Comparison of ENCODE assay signal across 12 cellular contexts in the genomic region with DNA sequence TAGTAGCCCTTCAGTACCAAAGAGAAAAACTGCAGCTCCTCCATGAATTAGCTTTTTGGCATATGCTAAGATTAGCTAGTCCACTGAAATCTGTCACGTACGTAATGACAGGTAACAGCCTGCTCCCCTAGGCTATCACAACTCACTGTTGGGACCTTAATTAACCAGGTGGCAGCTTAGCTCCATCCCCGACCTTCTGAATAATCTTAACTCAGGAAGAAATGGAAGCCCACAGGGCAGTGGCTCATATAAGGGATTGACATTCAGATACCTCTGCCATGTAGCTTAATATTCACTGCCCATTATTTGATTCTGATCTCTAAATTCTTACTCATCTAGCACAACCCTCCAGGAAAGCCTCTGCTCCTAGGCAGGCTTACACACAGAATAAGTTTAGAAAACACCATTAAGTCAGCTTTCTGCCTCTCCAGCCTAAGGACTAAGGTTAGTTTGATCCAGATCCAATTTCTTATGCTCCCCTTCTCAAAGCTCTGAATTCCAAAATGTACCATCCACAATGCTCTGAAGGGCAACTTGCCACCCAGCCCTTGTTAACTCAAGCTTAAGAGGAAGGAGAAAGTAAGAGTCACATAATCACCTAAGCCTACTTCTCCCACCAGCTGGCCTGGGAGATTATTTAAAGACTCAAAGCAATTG. TPM values are rescaled to one million over a fixed set of nuclear protein-coding genes. Genes with fewer than 3 reads are reported as not detected.
A peak's percentile ranks its signal among the peaks of the same experiment; 100 is the strongest.
DNase-seq lines count a peak whose midpoint lies in the region; ATAC-seq and TF ChIP-seq lines count a peak whose summit lies in the region.
"Had no signal": no experiment of that assay in that cellular context is flagged by ENCODE, and none has a peak within 500 bp of the region (broad histone marks: within the 10 kb centered on the region; RNA-seq: fewer than 3 reads in every experiment).

No MANE protein-coding gene starts in this region.

- H3K36me3 Mint-ChIP-seq in activated T-cell treated with anti-CD3 and anti-CD28 coated beads, Interleukin-2, amount 50 U/mL, for 4 hours (ENCODE audit: insufficient read depth): peaks cover 65% of the 10 kb centered on the region
- H3K36me3 Mint-ChIP-seq in effector memory CD8-positive, alpha-beta T cell (ENCODE audit: insufficient read depth): peaks cover 95% of the 10 kb centered on the region

- CTCF ChIA-PET in PC-3 (lab: Charles Lee): interaction anchor here (0.8 kb wide), 1 partner anchor 143 kb away, joined by 3 read pairs; no protein-coding TSS in a partner anchor

- H3K4me3 Mint-ChIP-seq in activated T-cell treated with anti-CD3 and anti-CD28 coated beads, Interleukin-2, amount 50 U/mL, for 4 hours: peak overlapping the region; percentile 99
- peak overlapping the region; percentile 99 to 100 for H3K4me3 Mint-ChIP-seq in effector memory CD8-positive, alpha-beta T cell

- no peaks in the 10 kb centered on the region for H3K27me3 ChIP-seq in PC-3 (ENCODE audit: low read length)

- POLR2A ChIA-PET in PC-3 (lab: Charles Lee; ENCODE audit: unreplicated experiment): no interaction called here

- H2AFZ ChIP-seq in PC-3 (ENCODE audit: low read length): no peak overlapping the region

- H3K4me2 ChIP-seq in PC-3 (ENCODE audit: low read length): peak overlapping the region; percentile 27

- peak overlapping the region; percentile 16; the same call in 1 of the 2 replicates for H3K4me3 ChIP-seq in PC-3 (ENCODE audit: low read length)

- no peaks in the 10 kb centered on the region for H3K27me3 Mint-ChIP-seq in activated T-cell treated with anti-CD3 and anti-CD28 coated beads, Interleukin-2, amount 50 U/mL, for 4 hours (ENCODE audit: low read depth)
- no peaks in the 10 kb centered on the region for H3K27me3 Mint-ChIP-seq in effector memory CD8-positive, alpha-beta T cell

- peaks cover 88% of the 10 kb centered on the region for H3F3A ChIP-seq in PC-3 (ENCODE audit: low read length, unreplicated experiment)

- no peaks in the 10 kb centered on the region for H3K9me3 Mint-ChIP-seq in activated T-cell treated with anti-CD3 and anti-CD28 coated beads, Interleukin-2, amount 50 U/mL, for 4 hours
- H3K9me3 Mint-ChIP-seq in effector memory CD8-positive, alpha-beta T cell: no peaks in the 10 kb centered on the region

- no peaks in the 10 kb centered on the region for H3K9me3 ChIP-seq in PC-3 (ENCODE audit: low read length)

- no peak overlapping the region for H3K9ac ChIP-seq in PC-3 (ENCODE audit: low read length)

- no peak for TF ChIP-seq CTCF in PC-3 (conservative IDR thresholded peaks at IDR 0.05; ENCODE audit: low read depth, low read length)

- intact Hi-C loops in PC-3 (cut with micrococcal nuclease): loop anchor here (10.0 kb wide), 1 partner anchor 192 kb away; no protein-coding TSS in a partner anchor
- intact Hi-C loops in left colon (cut with DNase I, micrococcal nuclease): no loop called here

- H3K9me2 ChIP-seq in PC-3 (replicated peaks; ENCODE audit: low read length): no peaks in the 10 kb centered on the region

- no peak for DNase-seq in activated T-cell treated with anti-CD3 and anti-CD28 coated beads, Interleukin-2, amount 50 U/mL, for 4 hours
- DNase-seq in activated T-cell treated with anti-CD3 and anti-CD28 coated beads, Interleukin-2, amount 50 U/mL, for 1 hour: no peak
- DNase-seq in PC-3: no peak
- no peak for DNase-seq in effector memory CD8-positive, alpha-beta T cell
- peak; percentile 22 for DNase-seq in stimulated activated naive CD8-positive, alpha-beta T cell treated with anti-CD3 and anti-CD28 coated beads, Interleukin-15, Interleukin-2, amounts not matched to agents 100 U/mL and 50 U/mL, for 24 hours
- DNase-seq in NCI-H510A (lab: John Stamatoyannopoulos, UW): no peak
- DNase-seq in ACHN: no peak
- DNase-seq in left colon: no peak
- DNase-seq: C1 segment of cervical spinal cord, left ventricle myocardium superior, NCI-H2081, substantia nigra had no signal

- H3K4me1 Mint-ChIP-seq in activated T-cell treated with anti-CD3 and anti-CD28 coated beads, Interleukin-2, amount 50 U/mL, for 4 hours (ENCODE audit: low read depth): peaks cover 45% of the 10 kb centered on the region
- peaks cover 65 to 69% of the 10 kb centered on the region in 2 donors for H3K4me1 Mint-ChIP-seq in effector memory CD8-positive, alpha-beta T cell (ENCODE audit: low read depth in 2 of 2)

- H3K27ac ChIP-seq in PC-3 (ENCODE audit: low read length): no peak overlapping the region

- BruUV-seq in PC-3 (replicated peaks; lab: Mats Ljungman, UMichigan): no TSS peak

- in situ Hi-C loops in ACHN (cut with HindIII; ENCODE audit: low pct_ligation_motif_present, low pct_unique_long_range_greater_than_20kb, low sequenced_read_pairs): no loop called here

- peaks cover 78% of the 10 kb centered on the region for H3K36me3 ChIP-seq in PC-3 (ENCODE audit: low read depth, low read length)

- H3K79me2 ChIP-seq in PC-3 (ENCODE audit: low read length): peaks cover 54% of the 10 kb centered on the region

- no peak for ATAC-seq in activated T-cell treated with anti-CD3 and anti-CD28 coated beads, Interleukin-2, amount 50 U/mL, for 4 hours
- ATAC-seq in PC-3: no peak
- ATAC-seq in effector memory CD8-positive, alpha-beta T cell (replicated peaks): no peak
- peak; percentile 1 for ATAC-seq in stimulated activated naive CD8-positive, alpha-beta T cell treated with anti-CD3 and anti-CD28 coated beads, Interleukin-15, Interleukin-2, amounts not matched to agents 100 U/mL and 50 U/mL, for 24 hours
- ATAC-seq in left colon: no peak
- ATAC-seq: left ventricle myocardium superior had no signal

- H4K20me1 ChIP-seq in PC-3 (ENCODE audit: low read length): peaks cover 83% of the 10 kb centered on the region

- peak overlapping the region; percentile 99 to 100 for H3K27ac Mint-ChIP-seq in effector memory CD8-positive, alpha-beta T cell

- peaks cover 25% of the 10 kb centered on the region for H3K4me1 ChIP-seq in PC-3 (ENCODE audit: insufficient read depth, low read length)

RNA-seq across cellular contexts. Expression of gene HSPA8, which starts 5.0 kb away (rescaled TPM):
- total RNA-seq in activated T-cell treated with anti-CD3 and anti-CD28 coated beads, Interleukin-2, amount 50 U/mL, for 4 hours: 1,000 to 10,000 TPM; 3,255 to 3,669 (median 3,417) TPM
- total RNA-seq in PC-3 (2014; rRNA removed) (2,396 and 2,484 TPM in 2 replicates), left colon (100 to 1,000 TPM; 553 to 705 TPM)
